In the genomic region with DNA sequence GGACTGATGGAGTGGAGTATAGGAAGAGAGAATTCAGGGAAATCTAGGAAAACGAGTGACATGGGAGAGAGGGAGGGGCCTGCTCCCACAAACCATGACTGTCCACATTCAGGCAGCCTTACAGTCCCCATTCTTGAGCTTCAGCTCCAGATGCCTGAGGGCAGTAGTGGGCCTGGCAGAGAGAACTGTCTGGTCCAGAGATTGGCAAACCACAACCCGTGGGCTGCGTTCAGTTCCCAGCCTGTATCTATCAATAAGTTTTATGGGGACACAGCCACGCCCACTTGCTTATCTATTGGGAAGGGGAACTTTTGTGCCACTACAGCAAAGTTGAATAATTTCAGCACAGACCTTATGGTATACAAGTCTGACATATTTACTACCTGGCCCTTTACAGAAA, we compare ENCODE assay signal across 14 cellular contexts.
DNase-seq lines count a peak whose midpoint lies in the region; TF ChIP-seq lines count a peak whose summit lies in the region.
"Had no signal": no experiment of that assay in that cellular context is flagged by ENCODE, and none has a peak within 500 bp of the region (broad histone marks: within the 10 kb centered on the region; RNA-seq: fewer than 3 reads in every experiment).

No MANE protein-coding gene starts in this region.

- H3K4me1 ChIP-seq in sigmoid colon (no peaks in the 10 kb centered on the region), HAP-1 (no peaks in the 10 kb centered on the region), uterus (no peaks in the 10 kb centered on the region)
- H3K4me1 ChIP-seq: Caco-2 had no signal

- POLR2A ChIA-PET in HEK293T (lab: Yijun Ruan, JAX) = no interaction called here

- H3K4me1 Mint-ChIP-seq in chondrocyte (ENCODE audit: low read depth) = peaks cover 3% of the 10 kb centered on the region
- H3K4me1 Mint-ChIP-seq: B cell had no signal

- H3K27me3 Mint-ChIP-seq in chondrocyte (ENCODE audit: low read depth) = no peaks in the 10 kb centered on the region
- H3K27me3 Mint-ChIP-seq: CD4-positive, alpha-beta T cell had no signal

- H3K27ac ChIP-seq in sigmoid colon (no peak overlapping the region), uterus (no peak overlapping the region)
- H3K27ac ChIP-seq: C4-2B, GM23248, HL-60 had no signal

- DNase-seq in NB4 (ENCODE audit: low read depth) (peak; percentile 66), chondrocyte (ENCODE audit: low spot score) (peak; percentile 36), sigmoid colon (peak; percentile 9), HAP-1 (ENCODE audit: low spot score in 2 of 2) (no peak), uterus (no peak), HEK293T (ENCODE audit: extremely low spot score) (no peak)
- DNase-seq: Caco-2; CD4-positive, alpha-beta T cell; GM23248; HCEC 1CT; HFFc6 had no signal

- H3K9me3 ChIP-seq in sigmoid colon = no peaks in the 10 kb centered on the region
- no peaks in the 10 kb centered on the region for H3K9me3 ChIP-seq in HAP-1
- H3K9me3 ChIP-seq in uterus = no peaks in the 10 kb centered on the region
- H3K9me3 ChIP-seq: Caco-2 had no signal

- TF ChIP-seq EP300 in sigmoid colon (IDR thresholded peaks at IDR 0.05) = no peak

- no peak overlapping the region for H3K4me3 Mint-ChIP-seq in chondrocyte (ENCODE audit: unreplicated experiment)
- H3K4me3 Mint-ChIP-seq: B cell; CD4-positive, alpha-beta T cell; HFFc6 had no signal

- no peaks in the 10 kb centered on the region for H3K27me3 ChIP-seq in sigmoid colon
- H3K27me3 ChIP-seq in HAP-1 (ENCODE audit: low read depth) = no peaks in the 10 kb centered on the region
- H3K27me3 ChIP-seq in uterus = no peaks in the 10 kb centered on the region

- H3K9me3 Mint-ChIP-seq in chondrocyte (ENCODE audit: low read depth) = no peaks in the 10 kb centered on the region
- H3K9me3 Mint-ChIP-seq: CD4-positive, alpha-beta T cell; HFFc6 had no signal

- in situ Hi-C loops in HAP-1 (cut with MboI; ENCODE audit: low sequenced_read_pairs) = no loop called here

- CTCF ChIA-PET in HEK293T (lab: Yijun Ruan, JAX) = interaction anchor here (0.6 kb wide), 1 partner anchor 94 kb away, joined by 3 read pairs; no protein-coding TSS in a partner anchor

- no peaks in the 10 kb centered on the region for H3K36me3 Mint-ChIP-seq in chondrocyte (ENCODE audit: low read depth)

- no peak for TF ChIP-seq CTCF in NB4 (IDR thresholded peaks at IDR 0.05; ENCODE audit: low read depth, low read length)
- TF ChIP-seq CTCF in chondrocyte (IDR thresholded peaks at IDR 0.05) = no peak
- TF ChIP-seq CTCF in sigmoid colon (IDR thresholded peaks at IDR 0.05) = no peak
- TF ChIP-seq CTCF in uterus (IDR thresholded peaks at IDR 0.05) = no peak

- intact Hi-C loops in sigmoid colon (cut with DNase I) (no loop called here), uterus (cut with DNase I; ENCODE audit: low total_unique reads) (no loop called here)

- 33 to 71% methylated on average over 4 of the region's 4 CpGs for whole genome bisulfite sequencing in sigmoid colon, 2 donors

- no peak overlapping the region for H3K27ac Mint-ChIP-seq in chondrocyte (ENCODE audit: unreplicated experiment)
- H3K27ac Mint-ChIP-seq: B cell; CD4-positive, alpha-beta T cell; HFFc6 had no signal

- H3K4me3 ChIP-seq in NB4 (ENCODE audit: low read depth, low read length) = peak overlapping the region; percentile 28
- H3K4me3 ChIP-seq in sigmoid colon = no peak overlapping the region
- H3K4me3 ChIP-seq in HAP-1 = no peak overlapping the region
- H3K4me3 ChIP-seq in uterus = no peak overlapping the region
- H3K4me3 ChIP-seq: GM23248 had no signal

- no peak for TF ChIP-seq POLR2A in NB4 (IDR thresholded peaks at IDR 0.05; ENCODE audit: extremely low read depth, insufficient read length)
- no peak for TF ChIP-seq POLR2A in sigmoid colon (IDR thresholded peaks at IDR 0.05)
- TF ChIP-seq POLR2A in uterus (IDR thresholded peaks at IDR 0.05) = no peak

- H3K36me3 ChIP-seq in sigmoid colon (no peaks in the 10 kb centered on the region), HAP-1 (replicated peaks) (no peaks in the 10 kb centered on the region), uterus (no peaks in the 10 kb centered on the region)

TF ChIP-seq in HEK293T, 16 proteins besides CTCF, POLR2A, EP300 and RAD21:
- TF ChIP-seq ELF4 (IDR thresholded peaks at IDR 0.05) (no peak), SP1 (IDR thresholded peaks at IDR 0.05) (no peak), L3MBTL2 (conservative IDR thresholded peaks at IDR 0.05) (no peak), FOXA1 (IDR thresholded peaks at IDR 0.05) (no peak), LEF1 (IDR thresholded peaks at IDR 0.05; ENCODE audit: borderline replicate concordance) (no peak), PKNOX1 (IDR thresholded peaks at IDR 0.05) (no peak), TARDBP (IDR thresholded peaks at IDR 0.05) (no peak)

Comparison
In these comparisons a context has a peak if more than half of its experiments do, and no peak if none do; other contexts are left out.
1. DNase-seq: peak in NB4 (single experiment), chondrocyte (single experiment) and sigmoid colon (single experiment); none in HAP-1 (0 of 2), uterus (0 of 2) and HEK293T (single experiment).